Comparison of ENCODE assay signal across 20 cellular contexts in genomic region chr20:45301824-45302251, GRCh38. TPM values are rescaled to one million over a fixed set of nuclear protein-coding genes. Genes with fewer than 3 reads are reported as not detected.
"Had no signal": no experiment of that assay in that cellular context is flagged by ENCODE, and none has a peak within 500 bp of the region (broad histone marks: within the 10 kb centered on the region; RNA-seq: fewer than 3 reads in every experiment).

No MANE protein-coding gene starts in this region.

- H3K27ac ChIP-seq: gastrocnemius medialis, heart right ventricle, neutrophil had no signal

- H3K27ac Mint-ChIP-seq: stimulated activated memory B cell treated with anti-CD40 and anti-IgM and Interleukin-4, amounts not matched to agents 10 μg/mL and 1 μg/mL and 100 μg/mL, for 72 hours; type B pancreatic cell; WTC11 had no signal

- ATAC-seq: gastrocnemius medialis had no signal

- H3K4me1 Mint-ChIP-seq: central memory CD8-positive, alpha-beta T cell; stimulated activated memory B cell treated with anti-CD40 and anti-IgM and Interleukin-4, amounts not matched to agents 10 μg/mL and 1 μg/mL and 100 μg/mL, for 72 hours had no signal

- H3K4me3 Mint-ChIP-seq: brain; central memory CD8-positive, alpha-beta T cell; naive B cell; stimulated activated memory B cell treated with anti-CD40 and anti-IgM and Interleukin-4, amounts not matched to agents 10 μg/mL and 1 μg/mL and 100 μg/mL, for 72 hours; type B pancreatic cell; WTC11 had no signal

- H3K4me3 ChIP-seq: gastrocnemius medialis, heart right ventricle had no signal

- H3K9me3 ChIP-seq: gastrocnemius medialis, heart right ventricle, neutrophil had no signal

- H3K36me3 ChIP-seq: gastrocnemius medialis, heart right ventricle, neutrophil had no signal

- H3K36me3 Mint-ChIP-seq: brain; naive B cell; stimulated activated memory B cell treated with anti-CD40 and anti-IgM and Interleukin-4, amounts not matched to agents 10 μg/mL and 1 μg/mL and 100 μg/mL, for 72 hours; type B pancreatic cell; WTC11 had no signal

- DNase-seq: activated CD4-positive, alpha-beta T cell treated with anti-CD3 and anti-CD28 coated beads, Interleukin-2, amount 50 U/mL, for 48 hours; activated naive CD4-positive, alpha-beta T cell; amygdala; cortex of kidney; effector memory CD4-positive, alpha-beta T cell; gastrocnemius medialis; heart right ventricle; naive B cell; right cardiac atrium; small intestine had no signal

- H3K9me3 Mint-ChIP-seq: central memory CD8-positive, alpha-beta T cell; stimulated activated memory B cell treated with anti-CD40 and anti-IgM and Interleukin-4, amounts not matched to agents 10 μg/mL and 1 μg/mL and 100 μg/mL, for 72 hours; type B pancreatic cell; WTC11 had no signal

- FAIRE-seq: islet of Langerhans, small intestine had no signal

RNA-seq across cellular contexts. Expression of gene RBPJL, which starts 4.8 kb away (rescaled TPM):
- total RNA-seq: gastrocnemius medialis; heart right ventricle; lung microvascular endothelial cell; posterior vena cava; right cardiac atrium; T-helper 1 cell treated with Interleukin-12 subunit alpha and Interleukin-12 subunit beta and Interleukin-4 antibody, amounts not matched to agents 30 ng/mL and 1 ng/mL, for 36 hours had no signal
- polyA plus RNA-seq: right cardiac atrium had no signal

RNA-seq across cellular contexts. Expression of gene MATN4, which starts 6.3 kb away (rescaled TPM):
- total RNA-seq: gastrocnemius medialis, lung microvascular endothelial cell had no signal
